Comparison of ENCODE assay signal across 33 cellular contexts in genomic region chrY:7834284-7834683, GRCh38.
"Had no signal": no experiment of that assay in that cellular context is flagged by ENCODE, and none has a peak within 500 bp of the region (broad histone marks: within the 10 kb centered on the region; RNA-seq: fewer than 3 reads in every experiment).

No MANE protein-coding gene starts in this region.

- DNase-seq: activated CD4-positive, alpha-beta T cell treated with anti-CD3 and anti-CD28 coated beads for 48 hours; activated CD4-positive, alpha-beta T cell treated with anti-CD3 and anti-CD28 coated beads, Interleukin-2, amount 50 U/mL, for 48 hours; activated CD8-positive, alpha-beta memory T cell treated with anti-CD3 and anti-CD28 coated beads for 24 hours; activated effector memory CD4-positive, alpha-beta T cell treated with anti-CD3 and anti-CD28 coated beads, Interleukin-2, amount 50 U/mL, for 16 hours; activated naive CD4-positive, alpha-beta T cell treated with anti-CD3 and anti-CD28 coated beads for 36 hours; activated naive CD8-positive, alpha-beta T cell treated with anti-CD3 and anti-CD28 coated beads for 36 hours; activated T-cell treated with anti-CD3 and anti-CD28 coated beads, Interleukin-2, amount 50 U/mL, for 1 hour; adrenal gland; brain microvascular endothelial cell; dorsolateral prefrontal cortex; effector memory CD8-positive, alpha-beta T cell; erythroblast; foreskin keratinocyte; heart left ventricle; left lung; lower lobe of right lung; mesendoderm; mucosa of descending colon; retina; small intestine; stimulated activated CD4-positive, alpha-beta T cell treated with anti-CD3 and anti-CD28 coated beads, Interleukin-4, amount 100 ng/mL, for 24 hours; stimulated activated CD8-positive, alpha-beta memory T cell treated with anti-CD3 and anti-CD28 coated beads, Interleukin-4, amount 100 ng/mL, for 48 hours; stimulated activated naive CD8-positive, alpha-beta T cell treated with anti-CD3 and anti-CD28 coated beads, Interleukin-15, amount 100 ng/mL, for 72 hours; substantia nigra; T1000; upper lobe of left lung; WERI-Rb-1 had no signal

- H3K4me3 ChIP-seq: adrenal gland, coronary artery, dorsolateral prefrontal cortex, heart left ventricle, left lung, lower lobe of right lung, mucosa of descending colon, upper lobe of left lung, vagina had no signal

- FAIRE-seq: astrocyte, small intestine had no signal

- ATAC-seq: activated CD4-positive, CD25-positive, alpha-beta regulatory T cell treated with anti-CD3 and anti-CD28 coated beads, Interleukin-2, amount 50 U/mL, for 24 hours; effector memory CD8-positive, alpha-beta T cell; foreskin keratinocyte; heart left ventricle; left lung; lower lobe of right lung; mucosa of descending colon; sciatic nerve; stimulated activated memory B cell treated with anti-CD40 and anti-IgM and Interleukin-4, amounts not matched to agents 10 μg/mL and 1 μg/mL and 100 μg/mL, for 72 hours; stimulated activated naive CD8-positive, alpha-beta T cell treated with anti-CD3 and anti-CD28 coated beads, Interleukin-15, amount 100 ng/mL, for 72 hours had no signal
